11 cellular contexts compared by ENCODE assay signal in the genomic region with DNA sequence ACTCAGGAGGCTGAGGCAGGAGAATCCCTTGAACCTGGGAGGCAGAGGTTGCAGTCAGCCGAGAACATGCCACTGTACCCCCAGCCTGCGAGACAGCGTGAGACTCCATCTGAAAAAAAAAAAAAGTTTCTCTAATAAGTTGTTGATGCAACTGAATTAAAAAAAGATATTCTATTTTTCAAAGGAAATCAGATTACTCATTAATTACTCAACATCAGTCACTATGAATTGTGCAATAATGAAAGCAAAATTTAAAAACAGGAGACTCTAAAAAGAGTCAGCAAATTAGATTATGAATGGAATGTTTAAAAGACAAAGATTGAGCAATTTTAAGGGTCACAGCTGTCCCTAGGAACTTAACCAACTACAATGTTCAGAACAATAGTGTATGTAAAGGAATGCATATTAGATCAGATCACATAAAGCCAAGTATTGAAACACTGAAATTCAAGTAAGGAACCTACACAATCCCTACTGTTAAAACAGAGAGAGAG.
DNase-seq lines count a peak whose midpoint lies in the region; ATAC-seq, FAIRE-seq and TF ChIP-seq lines count a peak whose summit lies in the region.
"Had no signal": no experiment of that assay in that cellular context is flagged by ENCODE, and none has a peak within 500 bp of the region (broad histone marks: within the 10 kb centered on the region; RNA-seq: fewer than 3 reads in every experiment).

No MANE protein-coding gene starts in this region.

- H3K9ac ChIP-seq in endothelial cell of umbilical vein (replicated peaks; ENCODE audit: extremely low read depth, insufficient read depth, low read length) (peak overlapping the region; percentile 51), mesenchymal stem cell (ENCODE audit: low read length) (peak overlapping the region; percentile 68)

- no peak overlapping the region for H2BK12ac ChIP-seq in mesenchymal stem cell (ENCODE audit: low read length in 2 of 2)

- H3K9me3 ChIP-seq in PC-9 (ENCODE audit: insufficient read depth, low read depth), result no peaks in the 10 kb centered on the region; the same call in 1 of the 2 replicates
- H3K9me3 ChIP-seq in endothelial cell of umbilical vein (replicated peaks; ENCODE audit: control insufficient read depth, insufficient read depth, low read length), result no peaks in the 10 kb centered on the region
- no peaks in the 10 kb centered on the region for H3K9me3 ChIP-seq in mesenchymal stem cell (ENCODE audit: control insufficient read depth, low read length)
- H3K9me3 ChIP-seq in spleen, result no peaks in the 10 kb centered on the region

- H3K18ac ChIP-seq in mesenchymal stem cell (ENCODE audit: low read depth in 1 of 2, low read length in 2 of 2), result no peak overlapping the region

- TF ChIP-seq POLR2A in endothelial cell of umbilical vein (IDR thresholded peaks at IDR 0.05; ENCODE audit: low read depth, low read length) (no peak), spleen (IDR thresholded peaks at IDR 0.05) (no peak)

- H2AFZ ChIP-seq in PC-9 (no peak overlapping the region), endothelial cell of umbilical vein (ENCODE audit: low read depth, low read length) (peak overlapping the region; percentile 31), mesenchymal stem cell (ENCODE audit: low read depth, low read length) (no peak overlapping the region)

- WGBS in mesenchymal stem cell, result no CpG with 5 or more reads among the region's 3 CpGs
- WGBS in spleen, 5 donors, result 67 to 77% (median 73%) methylated on average over 3 of the region's 3 CpGs

- H2BK120ac ChIP-seq in mesenchymal stem cell (ENCODE audit: low read depth, low read length), result no peak overlapping the region

- H3K9me1 ChIP-seq in endothelial cell of umbilical vein (replicated peaks; ENCODE audit: control insufficient read depth, extremely low read depth, insufficient read depth, low read length), result no peaks in the 10 kb centered on the region

- H4K20me1 ChIP-seq in PC-9 (ENCODE audit: insufficient read depth), result no peaks in the 10 kb centered on the region
- no peaks in the 10 kb centered on the region for H4K20me1 ChIP-seq in endothelial cell of umbilical vein (replicated peaks; ENCODE audit: control insufficient read depth, extremely low read depth, insufficient read depth, low read length)

- H3K4me1 ChIP-seq in PC-9 (replicated peaks; ENCODE audit: insufficient read depth) (peaks cover 23% of the 10 kb centered on the region), endothelial cell of umbilical vein (ENCODE audit: control insufficient read depth, extremely low read depth, insufficient read depth, low read length) (peaks cover 12% of the 10 kb centered on the region), mesenchymal stem cell (ENCODE audit: control insufficient read depth, insufficient read depth, low read depth, low read length) (peaks cover 1% of the 10 kb centered on the region), spleen (peaks cover 0 to 11% (median 2%) of the 10 kb centered on the region in 6 donors)

- H3K4me3 Mint-ChIP-seq in activated T-helper 1 cell treated with anti-CD3 and anti-CD28 coated beads, Interleukin-12 subunit alpha, Interleukin-12 subunit beta, Interleukin-2, Interleukin-4 antibody, amounts not matched to agents 30 ng/mL and 10 ng/mL and 1 ng/mL, durations not matched to agents 14 hours and 24 hours and 36 hours, result no peak overlapping the region
- H3K4me3 Mint-ChIP-seq: activated CD8-positive, alpha-beta memory T cell treated with anti-CD3 and anti-CD28 coated beads, Interleukin-2, amount 10 ng/mL, durations not matched to agents 7 days and 5 days had no signal

- no peak overlapping the region for H2AK5ac ChIP-seq in mesenchymal stem cell (ENCODE audit: low read length, severe bottlenecking)

- H3K4me2 ChIP-seq in PC-9, result peak overlapping the region; percentile 49
- peak overlapping the region; percentile 59 for H3K4me2 ChIP-seq in endothelial cell of umbilical vein (ENCODE audit: insufficient read depth, low read length)
- no peak overlapping the region for H3K4me2 ChIP-seq in mesenchymal stem cell (ENCODE audit: low read length, poor library complexity, severe bottlenecking)

- no peaks in the 10 kb centered on the region for H3K79me1 ChIP-seq in mesenchymal stem cell (replicated peaks; ENCODE audit: low read length, poor library complexity, severe bottlenecking)

- H3K14ac ChIP-seq in mesenchymal stem cell (ENCODE audit: low read length in 2 of 2), result no peak overlapping the region

- BruUV-seq in PC-9 (replicated peaks; lab: Mats Ljungman, UMichigan) (no TSS peak), endothelial cell of umbilical vein (replicated peaks; lab: Mats Ljungman, UMichigan) (no TSS peak)

- H3K36me3 Mint-ChIP-seq in activated T-helper 1 cell treated with anti-CD3 and anti-CD28 coated beads, Interleukin-12 subunit alpha, Interleukin-12 subunit beta, Interleukin-2, Interleukin-4 antibody, amounts not matched to agents 30 ng/mL and 10 ng/mL and 1 ng/mL, durations not matched to agents 14 hours and 24 hours and 36 hours (ENCODE audit: low read depth), result no peaks in the 10 kb centered on the region

- TF ChIP-seq CTCF in PC-9 (conservative IDR thresholded peaks at IDR 0.05) (no peak), endothelial cell of umbilical vein (IDR thresholded peaks at IDR 0.05; ENCODE audit: extremely low read depth in 1 of 2, insufficient read depth in 1 of 2, low read depth in 1 of 2, low read length in 2 of 2) (no peak), spleen (IDR thresholded peaks at IDR 0.05 in 8 of 11, conservative IDR thresholded peaks at IDR 0.05 in 3 of 11) (no peak)

- H3F3A ChIP-seq in PC-9 (ENCODE audit: insufficient read depth, low read depth), result peaks cover 13% of the 10 kb centered on the region

- intact Hi-C loops in PC-9 (cut with micrococcal nuclease; ENCODE audit: unreplicated experiment) (no loop called here), endothelial cell of umbilical vein (cut with micrococcal nuclease) (loop anchor here (1.0 kb wide), 2 partner anchors 10 to 15 kb away; no protein-coding TSS in a partner anchor), spleen (cut with DNase I; ENCODE audit: low total_unique reads) (no loop called here)
- intact Hi-C loops in activated T-helper 1 cell treated with anti-CD3 and anti-CD28 coated beads, Interleukin-12 subunit alpha, Interleukin-12 subunit beta, Interleukin-2, Interleukin-4 antibody, amounts not matched to agents 30 ng/mL and 10 ng/mL and 1 ng/mL, durations not matched to agents 14 hours and 24 hours and 36 hours (cut with micrococcal nuclease), result no loop called here

- CTCF ChIA-PET in PC-9 (lab: Charles Lee), result no interaction called here
- CTCF ChIA-PET in endothelial cell of umbilical vein (lab: Charles Lee), result no interaction called here

- no peak overlapping the region for H4K8ac ChIP-seq in mesenchymal stem cell (ENCODE audit: low read length)

- no peaks in the 10 kb centered on the region for H3K9me3 Mint-ChIP-seq in activated T-helper 1 cell treated with anti-CD3 and anti-CD28 coated beads, Interleukin-12 subunit alpha, Interleukin-12 subunit beta, Interleukin-2, Interleukin-4 antibody, amounts not matched to agents 30 ng/mL and 10 ng/mL and 1 ng/mL, durations not matched to agents 14 hours and 24 hours and 36 hours

- H3K79me2 ChIP-seq in PC-9 (ENCODE audit: low read depth) (no peaks in the 10 kb centered on the region), endothelial cell of umbilical vein (ENCODE audit: control insufficient read depth, insufficient read depth, low read length) (no peaks in the 10 kb centered on the region)

- H3K4me3 ChIP-seq in PC-9 (peak overlapping the region; percentile 8; the same call in 1 of the 2 replicates), endothelial cell of umbilical vein (replicated peaks in 1 of 3; ENCODE audit: insufficient read depth in 1 of 3, low read depth in 1 of 3, low read length in 3 of 3) (no peak overlapping the region), mesenchymal stem cell (ENCODE audit: insufficient read depth in 1 of 2, low read depth in 1 of 2, low read length in 2 of 2) (no peak overlapping the region), spleen (no peak overlapping the region)

- H3K9me2 ChIP-seq in PC-9 (ENCODE audit: insufficient read depth), result no peaks in the 10 kb centered on the region

- H3K4me1 Mint-ChIP-seq in activated T-helper 1 cell treated with anti-CD3 and anti-CD28 coated beads, Interleukin-12 subunit alpha, Interleukin-12 subunit beta, Interleukin-2, Interleukin-4 antibody, amounts not matched to agents 30 ng/mL and 10 ng/mL and 1 ng/mL, durations not matched to agents 14 hours and 24 hours and 36 hours (ENCODE audit: low read depth), result no peaks in the 10 kb centered on the region

- ATAC-seq in GM21367 (IDR thresholded peaks at IDR 0.05; ENCODE audit: unreplicated experiment), result no peak
- ATAC-seq: activated CD8-positive, alpha-beta memory T cell treated with anti-CD3 and anti-CD28 coated beads, Interleukin-2, amount 10 ng/mL, durations not matched to agents 7 days and 5 days had no signal

- H3K27me3 Mint-ChIP-seq in activated T-helper 1 cell treated with anti-CD3 and anti-CD28 coated beads, Interleukin-12 subunit alpha, Interleukin-12 subunit beta, Interleukin-2, Interleukin-4 antibody, amounts not matched to agents 30 ng/mL and 10 ng/mL and 1 ng/mL, durations not matched to agents 14 hours and 24 hours and 36 hours (ENCODE audit: insufficient read depth), result no peaks in the 10 kb centered on the region
- H3K27me3 Mint-ChIP-seq: activated CD8-positive, alpha-beta memory T cell treated with anti-CD3 and anti-CD28 coated beads, Interleukin-2, amount 10 ng/mL, durations not matched to agents 7 days and 5 days had no signal

- no peak overlapping the region for H2BK15ac ChIP-seq in mesenchymal stem cell (ENCODE audit: low read depth, poor library complexity, severe bottlenecking)

- peak overlapping the region; percentile 61 for H3K27ac ChIP-seq in PC-9
- peak overlapping the region; percentile 19 for H3K27ac ChIP-seq in endothelial cell of umbilical vein (ENCODE audit: insufficient read depth, low read depth, low read length)
- H3K27ac ChIP-seq in mesenchymal stem cell (ENCODE audit: low read length, poor library complexity, severe bottlenecking), result no peak overlapping the region
- peak overlapping the region in 1 of 8 donors; percentile 30 for H3K27ac ChIP-seq in spleen
- no peak overlapping the region for H3K27ac ChIP-seq in caudate nucleus (ENCODE audit: low read depth, low read length)

- no peak overlapping the region for H3K4ac ChIP-seq in mesenchymal stem cell (ENCODE audit: low read depth in 1 of 2, low read length in 2 of 2)

- no peak for FAIRE-seq in endothelial cell of umbilical vein (lab: Jason Lieb, UNC)

- H2BK5ac ChIP-seq in mesenchymal stem cell (ENCODE audit: low read depth, low read length, poor library complexity, severe bottlenecking), result no peak overlapping the region

- DNase-seq in EL (peak; percentile 83), PC-9 (peak in 1 of 2 experiments; percentile 87), endothelial cell of umbilical vein (ENCODE audit: low read depth, low spot score) (peak; percentile 70), mesenchymal stem cell (peak; percentile 25), spleen (no peak), caudate nucleus (lab: John Stamatoyannopoulos, UW) (no peak)
- no peak for DNase-seq in activated T-helper 1 cell treated with anti-CD3 and anti-CD28 coated beads, Interleukin-12 subunit alpha, Interleukin-12 subunit beta, Interleukin-2, Interleukin-4 antibody, amounts not matched to agents 30 ng/mL and 10 ng/mL and 1 ng/mL, durations not matched to agents 14 hours and 24 hours and 36 hours (ENCODE audit: low spot score)
- DNase-seq: activated CD8-positive, alpha-beta memory T cell treated with anti-CD3 and anti-CD28 coated beads, Interleukin-2, amount 10 ng/mL, durations not matched to agents 7 days and 5 days; NCI-H2171; retina had no signal

- H3K36me3 ChIP-seq in PC-9 (ENCODE audit: low read depth), result no peaks in the 10 kb centered on the region
- no peaks in the 10 kb centered on the region for H3K36me3 ChIP-seq in endothelial cell of umbilical vein (ENCODE audit: control insufficient read depth in 2 of 2, extremely low read depth in 1 of 2, insufficient read depth in 2 of 2, low read length in 2 of 2)
- H3K36me3 ChIP-seq in mesenchymal stem cell (ENCODE audit: control insufficient read depth in 1 of 2, insufficient read depth in 2 of 2, low read depth in 1 of 2, low read length in 2 of 2), result no peaks in the 10 kb centered on the region
- H3K36me3 ChIP-seq in spleen, result no peaks in the 10 kb centered on the region

- no peaks in the 10 kb centered on the region for H3K27me3 ChIP-seq in PC-9 (ENCODE audit: insufficient read depth, low read depth)
- H3K27me3 ChIP-seq in endothelial cell of umbilical vein (ENCODE audit: control insufficient read depth in 2 of 2, insufficient read depth in 2 of 2, low read length in 2 of 2), result no peaks in the 10 kb centered on the region
- H3K27me3 ChIP-seq in mesenchymal stem cell (ENCODE audit: control insufficient read depth in 1 of 2, insufficient read depth in 1 of 2, low read length in 2 of 2), result no peaks in the 10 kb centered on the region
- H3K27me3 ChIP-seq in spleen (replicated peaks in 1 of 7), result no peaks in the 10 kb centered on the region

- dilution Hi-C loops in endothelial cell of umbilical vein (cut with MboI; ENCODE audit: extremely low pct_ligation_motif_present, low sequenced_read_pairs), result no loop called here

- POLR2A ChIA-PET in PC-9 (lab: Charles Lee; ENCODE audit: unreplicated experiment), result no interaction called here
- POLR2A ChIA-PET in endothelial cell of umbilical vein (lab: Charles Lee), result no interaction called here

- no peak overlapping the region for H4K91ac ChIP-seq in mesenchymal stem cell (ENCODE audit: low read length)

- H3K23ac ChIP-seq in mesenchymal stem cell (ENCODE audit: low read length in 2 of 2), result no peak overlapping the region

- H3K27ac Mint-ChIP-seq in activated T-helper 1 cell treated with anti-CD3 and anti-CD28 coated beads, Interleukin-12 subunit alpha, Interleukin-12 subunit beta, Interleukin-2, Interleukin-4 antibody, amounts not matched to agents 30 ng/mL and 10 ng/mL and 1 ng/mL, durations not matched to agents 14 hours and 24 hours and 36 hours, result no peak overlapping the region
- H3K27ac Mint-ChIP-seq: activated CD8-positive, alpha-beta memory T cell treated with anti-CD3 and anti-CD28 coated beads, Interleukin-2, amount 10 ng/mL, durations not matched to agents 7 days and 5 days had no signal

Comparison
In these comparisons a context has a peak if more than half of its experiments do, and no peak if none do; other contexts are left out.
1. DNase-seq: peak in EL (single experiment), endothelial cell of umbilical vein (single experiment) and mesenchymal stem cell (single experiment); none in spleen (single experiment), caudate nucleus (0 of 61) and activated T-helper 1 cell treated with anti-CD3 and anti-CD28 coated beads, Interleukin-12 subunit alpha, Interleukin-12 subunit beta, Interleukin-2, Interleukin-4 antibody, amounts not matched to agents 30 ng/mL and 10 ng/mL and 1 ng/mL, durations not matched to agents 14 hours and 24 hours and 36 hours (single experiment).
2. H3K27ac ChIP-seq: peak in PC-9 (single experiment) and endothelial cell of umbilical vein (single experiment); none in mesenchymal stem cell (single experiment) and caudate nucleus (single experiment).